Comparison of ENCODE assay signal across 15 cellular contexts in the genomic region with DNA sequence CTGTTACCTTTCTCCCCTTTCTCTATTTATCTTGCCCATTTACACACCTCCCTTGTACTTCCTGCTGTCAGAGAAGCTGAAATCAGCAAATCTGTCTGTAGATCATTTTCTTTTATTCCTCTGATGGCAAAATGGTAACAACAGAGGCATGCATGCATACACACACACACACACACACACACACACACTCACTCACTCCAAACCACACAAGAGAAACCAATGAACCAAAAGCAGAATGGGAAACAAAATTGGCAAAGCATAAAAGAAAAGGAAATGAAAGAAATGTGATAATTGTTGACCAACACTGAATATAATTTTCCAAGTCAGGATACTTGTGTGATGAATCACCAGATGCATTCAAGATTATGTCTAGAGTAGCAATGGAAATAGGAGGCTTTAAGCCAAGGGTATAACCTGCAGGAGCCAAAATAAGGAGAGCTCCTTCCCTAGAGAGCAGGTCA.
DNase-seq lines count a peak whose midpoint lies in the region; ATAC-seq and TF ChIP-seq lines count a peak whose summit lies in the region.
"Had no signal": no experiment of that assay in that cellular context is flagged by ENCODE, and none has a peak within 500 bp of the region (broad histone marks: within the 10 kb centered on the region; RNA-seq: fewer than 3 reads in every experiment).

No MANE protein-coding gene starts in this region.

- H3K4me3 Mint-ChIP-seq in MCF 10A (ENCODE audit: unreplicated experiment) (no peak overlapping the region), type B pancreatic cell (no peak overlapping the region)
- H3K4me3 Mint-ChIP-seq: activated B cell treated with CpG ODN at 0.5 μM for 24 hours; activated naive CD8-positive, alpha-beta T cell; naive thymus-derived CD8-positive, alpha-beta T cell had no signal

- DNase-seq in MCF 10A (ENCODE audit: unreplicated experiment) (peak; percentile 76), breast epithelium (ENCODE audit: low spot score in 2 of 2) (no peak), RWPE1 (ENCODE audit: low spot score) (peak; percentile 40), fibroblast of the conjunctiva (ENCODE audit: low read depth) (peak; percentile 43), type B pancreatic cell (ENCODE audit: extremely low spot score, unreplicated experiment) (no peak), GM13976 (ENCODE audit: low spot score) (no peak), germinal center (ENCODE audit: low spot score) (no peak)
- DNase-seq: activated B cell treated with CpG ODN at 0.5 μM for 24 hours; BE2C; esophagus squamous epithelium; H7; naive thymus-derived CD8-positive, alpha-beta T cell; NCI-H526 treated with DMSO at 0.1 percent for 48 hours had no signal

- H3K27me3 Mint-ChIP-seq in MCF 10A (ENCODE audit: insufficient read depth, unreplicated experiment) (no peaks in the 10 kb centered on the region), type B pancreatic cell (no peaks in the 10 kb centered on the region)
- H3K27me3 Mint-ChIP-seq: activated B cell treated with CpG ODN at 0.5 μM for 24 hours; activated naive CD8-positive, alpha-beta T cell; naive thymus-derived CD8-positive, alpha-beta T cell had no signal

- no peak for TF ChIP-seq CTCF in MCF 10A (IDR thresholded peaks at IDR 0.05; ENCODE audit: unreplicated experiment)
- TF ChIP-seq CTCF in breast epithelium (IDR thresholded peaks at IDR 0.05): no peak
- no peak for TF ChIP-seq CTCF in RWPE1 (conservative IDR thresholded peaks at IDR 0.05; ENCODE audit: low read depth)
- TF ChIP-seq CTCF in type B pancreatic cell (conservative IDR thresholded peaks at IDR 0.05): no peak
- TF ChIP-seq CTCF in GM13976 (IDR thresholded peaks at IDR 0.05; ENCODE audit: borderline replicate concordance, control extremely low read depth, extremely low read depth, insufficient read depth, missing control alignments): no peak

- H3K36me3 ChIP-seq in breast epithelium: no peaks in the 10 kb centered on the region
- H3K36me3 ChIP-seq: BE2C, esophagus squamous epithelium had no signal

- intact Hi-C loops in MCF 10A (cut with micrococcal nuclease): no loop called here
- intact Hi-C loops in breast epithelium (cut with DNase I; ENCODE audit: low total_unique reads): no loop called here

- H3K9me3 Mint-ChIP-seq in MCF 10A (ENCODE audit: unreplicated experiment) (no peaks in the 10 kb centered on the region), type B pancreatic cell (no peaks in the 10 kb centered on the region)
- H3K9me3 Mint-ChIP-seq: activated B cell treated with CpG ODN at 0.5 μM for 24 hours had no signal

- in situ Hi-C loops in GM13976 (cut with MboI; ENCODE audit: low sequenced_read_pairs, unreplicated experiment): no loop called here

- H3K27ac Mint-ChIP-seq in MCF 10A (ENCODE audit: low read depth, unreplicated experiment) (peak overlapping the region; percentile 17), type B pancreatic cell (peak overlapping the region; percentile 51)
- H3K27ac Mint-ChIP-seq: activated B cell treated with CpG ODN at 0.5 μM for 24 hours; activated naive CD8-positive, alpha-beta T cell; naive thymus-derived CD8-positive, alpha-beta T cell had no signal

- H3K27ac ChIP-seq in breast epithelium: no peak overlapping the region
- no peak overlapping the region for H3K27ac ChIP-seq in RWPE1

- no peak overlapping the region for H3K4me3 ChIP-seq in breast epithelium
- H3K4me3 ChIP-seq: esophagus squamous epithelium had no signal

- BruUV-seq in MCF 10A (replicated peaks; lab: Mats Ljungman, UMichigan): no TSS peak

- no peak for TF ChIP-seq POLR2A in breast epithelium (IDR thresholded peaks at IDR 0.05)

- no peaks in the 10 kb centered on the region for H3K4me1 ChIP-seq in breast epithelium

- ATAC-seq in GM18498 (IDR thresholded peaks at IDR 0.05; ENCODE audit: unreplicated experiment): no peak
- ATAC-seq: naive thymus-derived CD8-positive, alpha-beta T cell had no signal

- POLR2A ChIA-PET in MCF 10A (lab: Yijun Ruan, JAX): interaction anchor here (0.6 to 1.8 kb wide), 4 partner anchors 27 to 1351 kb away, joined by 3 to 7 read pairs (median 4); no protein-coding TSS in a partner anchor
- POLR2A ChIA-PET in RWPE1 (lab: Yijun Ruan, JAX; ENCODE audit: low non-redundant PET): no interaction called here

- CTCF ChIA-PET in MCF 10A (lab: Yijun Ruan, JAX) (interaction anchor here (0.5 to 3.6 kb wide), 8 partner anchors 12 to 1969 kb away, joined by 3 to 16 read pairs (median 4); no protein-coding TSS in a partner anchor), RWPE1 (lab: Yijun Ruan, JAX) (no interaction called here)

- no peaks in the 10 kb centered on the region for H3K36me3 Mint-ChIP-seq in MCF 10A (ENCODE audit: insufficient read depth, unreplicated experiment)
- H3K36me3 Mint-ChIP-seq in type B pancreatic cell: no peaks in the 10 kb centered on the region
- H3K36me3 Mint-ChIP-seq: activated naive CD8-positive, alpha-beta T cell; naive thymus-derived CD8-positive, alpha-beta T cell had no signal

- H3K4me1 Mint-ChIP-seq in MCF 10A (ENCODE audit: insufficient read depth, unreplicated experiment): peaks cover 14% of the 10 kb centered on the region
- peaks cover 21% of the 10 kb centered on the region for H3K4me1 Mint-ChIP-seq in type B pancreatic cell (ENCODE audit: unreplicated experiment)
- H3K4me1 Mint-ChIP-seq: activated B cell treated with CpG ODN at 0.5 μM for 24 hours; naive thymus-derived CD8-positive, alpha-beta T cell had no signal

- no peaks in the 10 kb centered on the region for H3K9me3 ChIP-seq in breast epithelium
- H3K9me3 ChIP-seq: BE2C, esophagus squamous epithelium had no signal

- no peaks in the 10 kb centered on the region for H3K27me3 ChIP-seq in breast epithelium
- H3K27me3 ChIP-seq: BE2C, esophagus squamous epithelium had no signal

Comparison
In these comparisons a context has a peak if more than half of its experiments do, and no peak if none do; other contexts are left out.
1. DNase-seq: peak in MCF 10A (single experiment), RWPE1 (single experiment) and fibroblast of the conjunctiva (single experiment); none in breast epithelium (0 of 2), type B pancreatic cell (single experiment), GM13976 (single experiment) and germinal center (single experiment).